Comparison of ENCODE assay signal across 11 cellular contexts in genomic region chr2:172087780-172088244, GRCh38. TPM values are rescaled to one million over a fixed set of nuclear protein-coding genes. Genes with fewer than 3 reads are reported as not detected.
DNase-seq lines count a peak whose midpoint lies in the region; ATAC-seq and TF ChIP-seq lines count a peak whose summit lies in the region.
"Had no signal": no experiment of that assay in that cellular context is flagged by ENCODE, and none has a peak within 500 bp of the region (broad histone marks: within the 10 kb centered on the region; RNA-seq: fewer than 3 reads in every experiment).

No MANE protein-coding gene starts in this region.

- no peaks in the 10 kb centered on the region for H3K9me3 Mint-ChIP-seq in activated naive CD8-positive, alpha-beta T cell treated with anti-CD3 and anti-CD28 coated beads, Interleukin-2, amount 50 U/mL, for 24 hours
- H3K9me3 Mint-ChIP-seq in naive thymus-derived CD4-positive, alpha-beta T cell, result peaks cover 0 to 51% (median 6%) of the 10 kb centered on the region in 11 donors
- no peaks in the 10 kb centered on the region for H3K9me3 Mint-ChIP-seq in endothelial cell (ENCODE audit: unreplicated experiment)

- H3K4me3 ChIP-seq in AG10803 (ENCODE audit: low read length) (peak overlapping the region; percentile 67), GM23248 (peak overlapping the region; percentile 81)
- H3K4me3 ChIP-seq in naive thymus-derived CD4-positive, alpha-beta T cell (ENCODE audit: low read length), result no peak overlapping the region

- H3K79me2 ChIP-seq in GM23248 (ENCODE audit: insufficient read depth), result peaks cover 36% of the 10 kb centered on the region

- in situ Hi-C loops in GM23248 (cut with MboI), result no loop called here

- no peaks in the 10 kb centered on the region for H3K9me2 ChIP-seq in GM23248 (ENCODE audit: insufficient read depth)

- no peaks in the 10 kb centered on the region for H4K20me1 ChIP-seq in GM23248 (ENCODE audit: insufficient read depth)

- H3K4me1 ChIP-seq in GM23248 (ENCODE audit: insufficient read depth), result peaks cover 8% of the 10 kb centered on the region; the same call in 1 of the 2 replicates
- H3K4me1 ChIP-seq in naive thymus-derived CD4-positive, alpha-beta T cell (ENCODE audit: control insufficient read depth in 2 of 2, insufficient read depth in 2 of 2, low read length in 2 of 2), result peaks cover 45 to 47% of the 10 kb centered on the region in 2 donors

- H3K27ac Mint-ChIP-seq in activated naive CD8-positive, alpha-beta T cell treated with anti-CD3 and anti-CD28 coated beads, Interleukin-2, amount 50 U/mL, for 24 hours, result peak overlapping the region; percentile 31
- peak overlapping the region in 8 of 9 donors; percentile 69 to 91 (median 86) for H3K27ac Mint-ChIP-seq in naive thymus-derived CD4-positive, alpha-beta T cell
- no peak overlapping the region for H3K27ac Mint-ChIP-seq in endothelial cell (ENCODE audit: unreplicated experiment)

- CTCF ChIA-PET in naive thymus-derived CD4-positive, alpha-beta T cell (lab: Charles Lee), result no interaction called here

- peak overlapping the region; percentile 92 for H3K27ac ChIP-seq in GM23248
- no peak overlapping the region for H3K27ac ChIP-seq in naive thymus-derived CD4-positive, alpha-beta T cell (ENCODE audit: low read depth, low read length)
- H3K27ac ChIP-seq: breast epithelium, left ventricle myocardium inferior had no signal

- H3K36me3 Mint-ChIP-seq in activated naive CD8-positive, alpha-beta T cell treated with anti-CD3 and anti-CD28 coated beads, Interleukin-2, amount 50 U/mL, for 24 hours (ENCODE audit: low read depth), result peaks cover 3% of the 10 kb centered on the region
- peaks cover 0 to 20% (median 0%) of the 10 kb centered on the region in 5 donors for H3K36me3 Mint-ChIP-seq in naive thymus-derived CD4-positive, alpha-beta T cell
- H3K36me3 Mint-ChIP-seq in endothelial cell (ENCODE audit: low read depth, unreplicated experiment), result peaks cover 4% of the 10 kb centered on the region

- peaks cover 10% of the 10 kb centered on the region for H3K27me3 ChIP-seq in GM23248 (replicated peaks; ENCODE audit: insufficient read depth)
- H3K27me3 ChIP-seq in naive thymus-derived CD4-positive, alpha-beta T cell (ENCODE audit: control insufficient read depth in 2 of 2, insufficient read depth in 2 of 2, low read length in 2 of 2), result peaks cover 67 to 96% of the 10 kb centered on the region in 2 donors

- intact Hi-C loops in naive thymus-derived CD4-positive, alpha-beta T cell (cut with micrococcal nuclease), result loop anchor here (5.0 to 10.0 kb wide), 2 partner anchors 1271 to 1373 kb away; partner anchors contain the start of genes GAD1 (in 1 of the 2) and SP5 (in 1 of the 2)

- peak overlapping the region; percentile 89 for H3K9ac ChIP-seq in GM23248

- DNase-seq in AG10803 (ENCODE audit: low read depth) (no peak), GM23248 (peak; percentile 63), NCI-H526 (lab: John Stamatoyannopoulos, UW) (no peak), endothelial cell (ENCODE audit: low spot score) (no peak), NCI-H2107 treated with DMSO at 0.1 percent for 48 hours (lab: John Stamatoyannopoulos, UW; ENCODE audit: unreplicated experiment) (no peak)
- DNase-seq in activated naive CD8-positive, alpha-beta T cell treated with anti-CD3 and anti-CD28 coated beads, Interleukin-2, amount 50 U/mL, for 24 hours, result no peak
- DNase-seq in naive thymus-derived CD4-positive, alpha-beta T cell, result peak in 2 of 9 donors; percentile 23 to 34
- no peak for DNase-seq in activated CD4-positive, CD25-positive, alpha-beta regulatory T cell treated with anti-CD3 and anti-CD28 coated beads, Interleukin-2, amount 50 U/mL, for 72 hours
- DNase-seq: left ventricle myocardium inferior had no signal

- peaks cover 96% of the 10 kb centered on the region for H3K27me3 Mint-ChIP-seq in activated naive CD8-positive, alpha-beta T cell treated with anti-CD3 and anti-CD28 coated beads, Interleukin-2, amount 50 U/mL, for 24 hours
- H3K27me3 Mint-ChIP-seq in naive thymus-derived CD4-positive, alpha-beta T cell, result peaks cover 80 to 96% (median 90%) of the 10 kb centered on the region in 5 donors
- peaks cover 40% of the 10 kb centered on the region for H3K27me3 Mint-ChIP-seq in endothelial cell (ENCODE audit: unreplicated experiment)

- peak overlapping the region; percentile 90 for H2AFZ ChIP-seq in GM23248

- peak overlapping the region; percentile 90 for H3K4me2 ChIP-seq in GM23248 (ENCODE audit: unreplicated experiment)

- POLR2A ChIA-PET in naive thymus-derived CD4-positive, alpha-beta T cell (lab: Charles Lee), result interaction anchor here (0.8 to 2.4 kb wide), 6 partner anchors 7 to 16 kb away, joined by 3 to 12 read pairs (median 7); no protein-coding TSS in a partner anchor

- 25 to 36% methylated on average over 22 to 23 of the region's 23 CpGs for WGBS in GM23248 (ENCODE audit: low coverage in 1 of 2, low lambda C conversion rate in 2 of 2, missing lambda C conversion rate in 2 of 2), 2 experiments

- H3K4me1 Mint-ChIP-seq in activated naive CD8-positive, alpha-beta T cell treated with anti-CD3 and anti-CD28 coated beads, Interleukin-2, amount 50 U/mL, for 24 hours, result peaks cover 44% of the 10 kb centered on the region
- H3K4me1 Mint-ChIP-seq in naive thymus-derived CD4-positive, alpha-beta T cell, result peaks cover 29 to 64% (median 50%) of the 10 kb centered on the region in 7 donors
- H3K4me1 Mint-ChIP-seq in endothelial cell (ENCODE audit: unreplicated experiment), result peaks cover 33% of the 10 kb centered on the region

- H3F3A ChIP-seq in GM23248 (ENCODE audit: insufficient read depth), result no peaks in the 10 kb centered on the region

- no peaks in the 10 kb centered on the region for H3K36me3 ChIP-seq in GM23248 (ENCODE audit: low read depth)
- no peaks in the 10 kb centered on the region for H3K36me3 ChIP-seq in naive thymus-derived CD4-positive, alpha-beta T cell (ENCODE audit: control insufficient read depth in 2 of 3, insufficient read depth in 3 of 3, low read length in 3 of 3)
- H3K36me3 ChIP-seq: breast epithelium, left ventricle myocardium inferior had no signal

- ATAC-seq in activated naive CD8-positive, alpha-beta T cell treated with anti-CD3 and anti-CD28 coated beads, Interleukin-2, amount 50 U/mL, for 24 hours, result no peak
- ATAC-seq in naive thymus-derived CD4-positive, alpha-beta T cell, result no peak
- ATAC-seq: sciatic nerve had no signal

- no peaks in the 10 kb centered on the region for H3K9me3 ChIP-seq in GM23248 (ENCODE audit: low read depth)
- H3K9me3 ChIP-seq in naive thymus-derived CD4-positive, alpha-beta T cell (ENCODE audit: control insufficient read depth in 2 of 3, low read length in 3 of 3), result no peaks in the 10 kb centered on the region
- H3K9me3 ChIP-seq: breast epithelium, left ventricle myocardium inferior had no signal

- H3K4me3 Mint-ChIP-seq in activated naive CD8-positive, alpha-beta T cell treated with anti-CD3 and anti-CD28 coated beads, Interleukin-2, amount 50 U/mL, for 24 hours, result no peak overlapping the region
- peak overlapping the region in 8 of 10 donors; percentile 37 to 83 (median 72) for H3K4me3 Mint-ChIP-seq in naive thymus-derived CD4-positive, alpha-beta T cell
- no peak overlapping the region for H3K4me3 Mint-ChIP-seq in endothelial cell (ENCODE audit: unreplicated experiment)

- no peak for TF ChIP-seq CTCF in AG10803 (conservative IDR thresholded peaks at IDR 0.05; ENCODE audit: low read length)
- TF ChIP-seq CTCF in endothelial cell (IDR thresholded peaks at IDR 0.05; ENCODE audit: unreplicated experiment), result no peak

RNA-seq across cellular contexts. Expression of gene DLX1, which starts 2.5 kb away (rescaled TPM):
- 3.3 and 3.8 TPM in 2 replicates for total RNA-seq in GM23248 (2014; rRNA removed; shearing (Covaris generic))
- polyA plus RNA-seq in GM23248 (2016; fragmentation: Nextera tagmentation; extraction: Ambion mirVana), result 7.9 and 9.5 TPM in 2 replicates
- total RNA-seq in naive thymus-derived CD4-positive, alpha-beta T cell, result not detected
- not detected for polyA plus RNA-seq in naive thymus-derived CD4-positive, alpha-beta T cell
- 0.87 TPM for total RNA-seq in endothelial cell (ENCODE audit: unreplicated experiment)
- total RNA-seq: left ventricle myocardium inferior had no signal

RNA-seq across cellular contexts. Expression of gene DLX2, which starts 14.9 kb away (rescaled TPM):
- 2.8 and 4.7 TPM in 2 replicates for total RNA-seq in GM23248 (2014; rRNA removed; shearing (Covaris generic))
- polyA plus RNA-seq in GM23248 (2016; fragmentation: Nextera tagmentation; extraction: Ambion mirVana), result 6.0 and 6.8 TPM in 2 replicates
- under 1 TPM in 2 of 5 experiments, not detected in 3; 0.16 to 0.34 TPM for total RNA-seq in naive thymus-derived CD4-positive, alpha-beta T cell
- not detected for polyA plus RNA-seq in naive thymus-derived CD4-positive, alpha-beta T cell
- total RNA-seq in endothelial cell (ENCODE audit: unreplicated experiment), result 0.28 TPM
- total RNA-seq: left ventricle myocardium inferior had no signal

Comparison
In these comparisons a context has a peak if more than half of its experiments do, and no peak if none do; other contexts are left out.
1. H3K4me3 Mint-ChIP-seq: peak in naive thymus-derived CD4-positive, alpha-beta T cell (8 of 10); none in activated naive CD8-positive, alpha-beta T cell treated with anti-CD3 and anti-CD28 coated beads, Interleukin-2, amount 50 U/mL, for 24 hours (single experiment) and endothelial cell (single experiment).